ENCODE assay signal across 15 cellular contexts in the genomic region with DNA sequence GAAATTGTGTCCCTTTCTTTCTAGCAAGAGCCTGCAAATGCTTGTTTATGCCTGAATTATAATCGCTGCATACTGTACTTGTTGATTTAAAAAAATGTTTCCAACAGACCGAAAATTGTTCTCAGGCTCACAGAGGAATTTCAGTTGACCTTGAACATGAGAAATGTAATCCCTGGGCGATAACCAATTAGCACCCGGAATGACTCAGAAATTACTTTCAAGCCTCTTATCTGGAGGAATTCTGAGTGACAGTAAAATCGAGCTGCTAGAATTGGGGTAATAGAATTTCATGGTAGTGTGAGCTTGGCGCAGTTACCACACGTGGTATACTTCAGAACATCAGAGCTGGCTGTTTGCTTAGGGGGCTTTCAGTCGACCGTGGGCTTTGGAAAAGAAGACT.
"Had no signal": no experiment of that assay in that cellular context is flagged by ENCODE, and none has a peak within 500 bp of the region (broad histone marks: within the 10 kb centered on the region; RNA-seq: fewer than 3 reads in every experiment).

No MANE protein-coding gene starts in this region.

- H3K4me1 ChIP-seq: gastroesophageal sphincter, suprapubic skin had no signal

- H3K27me3 Mint-ChIP-seq: naive thymus-derived CD4-positive, alpha-beta T cell; stimulated activated naive B cell treated with anti-CD40 and anti-IgM and Interleukin-4, amounts not matched to agents 10 μg/mL and 1 μg/mL and 100 μg/mL, for 72 hours; T-helper 17 cell had no signal

- H3K27me3 ChIP-seq: gastroesophageal sphincter, neutrophil, suprapubic skin had no signal

- H3K9me3 ChIP-seq: gastroesophageal sphincter, neutrophil, suprapubic skin had no signal

- ATAC-seq: activated CD4-positive, CD25-positive, alpha-beta regulatory T cell treated with anti-CD3 and anti-CD28 coated beads, Interleukin-2, amount 50 U/mL, for 24 hours; activated naive CD4-positive, alpha-beta T cell treated with anti-CD3 and anti-CD28 coated beads, Interleukin-2, amount 50 U/mL, for 72 hours; gastroesophageal sphincter; naive thymus-derived CD4-positive, alpha-beta T cell; sciatic nerve; stimulated activated naive B cell treated with anti-CD40 and anti-IgM and Interleukin-4, amounts not matched to agents 10 μg/mL and 1 μg/mL and 100 μg/mL, for 72 hours; T-helper 17 cell had no signal

- H3K9me3 Mint-ChIP-seq: naive thymus-derived CD4-positive, alpha-beta T cell had no signal

- H3K4me3 Mint-ChIP-seq: naive thymus-derived CD4-positive, alpha-beta T cell; stimulated activated naive B cell treated with anti-CD40 and anti-IgM and Interleukin-4, amounts not matched to agents 10 μg/mL and 1 μg/mL and 100 μg/mL, for 72 hours; T-helper 17 cell had no signal

- H3K4me3 ChIP-seq: gastroesophageal sphincter, suprapubic skin had no signal

- H3K27ac ChIP-seq: gastroesophageal sphincter, neutrophil, suprapubic skin had no signal

- DNase-seq: activated effector memory CD4-positive, alpha-beta T cell treated with anti-CD3 and anti-CD28 coated beads, Interleukin-2, amount 50 U/mL, for 16 hours; activated T-cell treated with anti-CD3 and anti-CD28 coated beads, Interleukin-2, amount 50 U/mL, for 1 hour; amygdala; effector CD4-positive, alpha-beta T cell; naive thymus-derived CD4-positive, alpha-beta T cell; posterior cingulate gyrus; stimulated activated CD4-positive, alpha-beta T cell treated with anti-CD3 and anti-CD28 coated beads, Interleukin-2, amount 100 ng/mL, for 24 hours; stimulated activated naive B cell treated with anti-CD40 and anti-IgM and Interleukin-4, amounts not matched to agents 10 μg/mL and 1 μg/mL and 100 μg/mL, for 72 hours; T-helper 17 cell had no signal

- H3K36me3 ChIP-seq: gastroesophageal sphincter, suprapubic skin had no signal

- H3K27ac Mint-ChIP-seq: activated naive CD4-positive, alpha-beta T cell treated with anti-CD3 and anti-CD28 coated beads, Interleukin-2, amount 50 U/mL, for 72 hours; naive thymus-derived CD4-positive, alpha-beta T cell; stimulated activated naive B cell treated with anti-CD40 and anti-IgM and Interleukin-4, amounts not matched to agents 10 μg/mL and 1 μg/mL and 100 μg/mL, for 72 hours; T-helper 17 cell had no signal
